Comparison of ENCODE assay signal across 1 cellular context in genomic region chr1:27504588-27505419, GRCh38.
A peak's percentile ranks its signal among the peaks of the same experiment; 100 is the strongest.
TF ChIP-seq lines count a peak whose summit lies in the region.

No MANE protein-coding gene starts in this region.

TF ChIP-seq in HepG2, 621 proteins besides CTCF, POLR2A, EP300 and RAD21 (continued from another document and continues in another):
- TF ChIP-seq ZBTB34 (CRISPR knock-in tag; IDR thresholded peaks at IDR 0.05) (0 out of 2 replicates have a peak, but pooled peaks have one; percentile 26), ZKSCAN8 (CRISPR knock-in tag; IDR thresholded peaks at IDR 0.05; ENCODE audit: borderline replicate concordance) (peak; percentile 72; the same call in 1 of the 2 replicates), ZNF7 (CRISPR knock-in tag; IDR thresholded peaks at IDR 0.05) (no peak), RBAK (CRISPR knock-in tag; IDR thresholded peaks at IDR 0.05) (no peak), HNF4G (IDR thresholded peaks at IDR 0.05; ENCODE audit: borderline replicate concordance, low read depth, low read length) (peak; percentile 72; the same call in 1 of the 2 replicates), HNF4G (CRISPR knock-in tag; IDR thresholded peaks at IDR 0.05; ENCODE audit: borderline replicate concordance, low read depth) (peak; percentile 22; the same call in 1 of the 2 replicates), TOE1 (CRISPR knock-in tag; IDR thresholded peaks at IDR 0.05) (no peak), ZNF235 (CRISPR knock-in tag; IDR thresholded peaks at IDR 0.05; ENCODE audit: borderline replicate concordance) (no peak), GMEB1 (CRISPR knock-in tag; IDR thresholded peaks at IDR 0.05; ENCODE audit: borderline replicate concordance) (peak; percentile 54; the same call in 1 of the 2 replicates), PHF8 (CRISPR knock-in tag; IDR thresholded peaks at IDR 0.05) (peak; percentile 64), GZF1 (CRISPR knock-in tag; IDR thresholded peaks at IDR 0.05) (no peak), ZMAT5 (CRISPR knock-in tag; IDR thresholded peaks at IDR 0.05; ENCODE audit: borderline replicate concordance, low read depth) (no peak), ZNF784 (CRISPR knock-in tag; IDR thresholded peaks at IDR 0.05; ENCODE audit: borderline replicate concordance) (peak; percentile 47; the same call in 1 of the 2 replicates), ZNF660 (CRISPR knock-in tag; IDR thresholded peaks at IDR 0.05; ENCODE audit: borderline replicate concordance, low read depth) (no peak), ZBTB4 (CRISPR knock-in tag; IDR thresholded peaks at IDR 0.05; ENCODE audit: borderline replicate concordance) (peak; percentile 60; the same call in 1 of the 2 replicates), ARID5B (CRISPR knock-in tag; IDR thresholded peaks at IDR 0.05) (peak; percentile 88), ZFX (CRISPR knock-in tag; IDR thresholded peaks at IDR 0.05; ENCODE audit: low read depth) (peak; percentile 85), ZNF775 (CRISPR knock-in tag; IDR thresholded peaks at IDR 0.05; ENCODE audit: borderline replicate concordance) (no peak), IRF1 (CRISPR knock-in tag; IDR thresholded peaks at IDR 0.05; ENCODE audit: low read depth) (no peak), ZNF777 (CRISPR knock-in tag; IDR thresholded peaks at IDR 0.05) (no peak), ZBTB39 (CRISPR knock-in tag; IDR thresholded peaks at IDR 0.05) (0 out of 2 replicates have a peak, but pooled peaks have one; percentile 17), ZNF570 (CRISPR knock-in tag; IDR thresholded peaks at IDR 0.05; ENCODE audit: borderline replicate concordance) (no peak), ARID4A (CRISPR knock-in tag; IDR thresholded peaks at IDR 0.05; ENCODE audit: borderline replicate concordance) (peak; percentile 60; the same call in 1 of the 2 replicates), ZBTB37 (CRISPR knock-in tag; IDR thresholded peaks at IDR 0.05) (no peak; the same call in 1 of the 2 replicates), ZNF274 (CRISPR knock-in tag; IDR thresholded peaks at IDR 0.05) (peak; percentile 42; the same call in 1 of the 2 replicates), SRF (IDR thresholded peaks at IDR 0.05; ENCODE audit: low read depth, low read length) (no peak), SALL2 (CRISPR knock-in tag; IDR thresholded peaks at IDR 0.05) (0 out of 2 replicates have a peak, but pooled peaks have one; percentile 41), ZNF101 (CRISPR knock-in tag; IDR thresholded peaks at IDR 0.05; ENCODE audit: borderline replicate concordance, low read depth) (no peak), MEF2D (CRISPR knock-in tag; IDR thresholded peaks at IDR 0.05) (peak; percentile 87), PCBP1 (IDR thresholded peaks at IDR 0.05; ENCODE audit: borderline replicate concordance, low read depth, low read length) (0 out of 2 replicates have a peak, but pooled peaks have one; percentile 50), ZNF580 (CRISPR knock-in tag; IDR thresholded peaks at IDR 0.05; ENCODE audit: borderline replicate concordance, low read depth) (no peak), ISX (CRISPR knock-in tag; conservative IDR thresholded peaks at IDR 0.05) (no peak), ZFYVE20 (CRISPR knock-in tag; IDR thresholded peaks at IDR 0.05; ENCODE audit: borderline replicate concordance, low read depth) (no peak), HNRNPL (IDR thresholded peaks at IDR 0.05; ENCODE audit: low read depth, low read length) (0 out of 2 replicates have a peak, but pooled peaks have one; percentile 52), HCFC1 (IDR thresholded peaks at IDR 0.05; ENCODE audit: low read depth, low read length) (no peak)
